In the genomic region with DNA sequence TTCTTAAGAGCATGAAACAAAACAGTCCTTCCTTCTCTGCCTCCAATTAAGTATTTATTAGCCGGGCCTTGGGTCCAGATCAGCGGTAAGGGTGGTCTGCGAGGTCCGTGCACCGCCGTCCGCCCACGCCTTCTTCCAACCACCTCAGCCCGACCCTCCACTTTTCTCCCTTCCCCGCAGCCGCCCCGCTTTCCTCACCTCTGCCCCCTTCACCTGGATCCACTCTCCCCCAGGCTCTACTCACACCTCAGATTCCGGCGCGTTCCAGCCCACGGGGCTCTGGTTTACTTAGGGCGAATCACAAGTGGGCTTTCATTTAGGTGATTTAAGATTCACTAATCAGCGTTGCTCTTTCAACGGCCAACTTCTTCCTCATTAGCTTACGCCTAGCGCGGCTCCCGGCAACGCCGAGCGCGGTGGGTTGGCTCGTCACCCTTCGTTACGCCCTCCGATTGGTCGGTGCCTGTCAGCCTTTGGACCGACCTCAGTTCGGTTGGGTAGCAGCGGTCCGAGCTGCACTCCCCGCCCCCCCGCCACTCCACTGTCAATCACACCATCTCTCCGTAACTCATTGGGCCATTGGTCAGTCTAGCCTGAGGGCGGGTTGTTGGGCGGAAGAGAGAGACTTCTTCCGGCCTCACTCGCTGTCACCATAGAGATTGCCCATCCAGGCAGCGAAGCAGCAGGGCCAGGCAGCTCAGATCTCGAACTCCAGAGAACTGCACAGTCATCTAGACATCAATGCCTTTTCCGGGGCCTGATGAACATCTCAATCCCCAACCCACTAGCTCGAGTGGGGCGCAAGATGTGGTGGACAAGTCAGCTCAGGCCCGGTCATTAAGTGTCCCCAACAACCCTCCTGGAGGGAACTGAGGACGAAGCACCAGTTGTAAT, we compare ENCODE assay signal across 8 cellular contexts. TPM values are rescaled to one million over a fixed set of nuclear protein-coding genes. Genes with fewer than 3 reads are reported as not detected.
DNase-seq lines count a peak whose midpoint lies in the region; ATAC-seq and TF ChIP-seq lines count a peak whose summit lies in the region.

Gene TMEM218 (minus strand): TSS at position 286 of the 894 bp plus-strand sequence. CDS start 9,385 bp downstream, outside the sequence.

- H3K27ac ChIP-seq in SK-N-SH (ENCODE audit: low read depth in 2 of 2, low read length in 1 of 2) (peak within 1 kb of the TSS; percentile 46 to 84; a peak in 3 of 4 replicates), gastroesophageal sphincter (peak within 1 kb of the TSS; percentile 11 to 87 (median 86)), neutrophil (peak within 1 kb of the TSS; percentile 85), substantia nigra (ENCODE audit: low read depth, low read length, poor library complexity, severe bottlenecking) (peak within 1 kb of the TSS; percentile 63)

- H3K9me2 ChIP-seq in SK-N-SH = no peaks in the 10 kb centered on the region

- DNase-seq in GM04504 (ENCODE audit: low read depth) (peak; percentile 98), NCI-H1048 (lab: John Stamatoyannopoulos, UW) (peak; percentile 94), SK-N-SH (peak; percentile 93), substantia nigra (lab: John Stamatoyannopoulos, UW) (peak; percentile 63 to 100 (median 99))
- DNase-seq in activated naive CD4-positive, alpha-beta T cell treated with anti-CD3 and anti-CD28 coated beads, Interleukin-2, amount 50 U/mL, for 16 hours = peak; percentile 96

- 5% methylated on average over 48 of the region's 50 CpGs for WGBS in SK-N-SH (ENCODE audit: low lambda C conversion rate)
- WGBS in gastroesophageal sphincter (ENCODE audit: low coverage in 1 of 2), 2 donors = 0 to 17% methylated on average over 2 to 22 of the region's 50 CpGs

- H3K4me3 ChIP-seq in SK-N-SH (ENCODE audit: low read depth in 2 of 2, low read length in 1 of 2) = peak within 1 kb of the TSS; percentile 79 to 100
- peak within 1 kb of the TSS; percentile 69 to 80 for H3K4me3 ChIP-seq in gastroesophageal sphincter
- peak within 1 kb of the TSS; percentile 83 to 88 for H3K4me3 ChIP-seq in neutrophil (ENCODE audit: low read depth in 1 of 2, low read length in 1 of 2)

- H3K27me3 ChIP-seq in SK-N-SH (ENCODE audit: insufficient read depth) = no peaks in the 10 kb centered on the region
- H3K27me3 ChIP-seq in gastroesophageal sphincter = peaks cover 4% of the 10 kb centered on the region
- peaks cover 22% of the 10 kb centered on the region for H3K27me3 ChIP-seq in neutrophil

- H3K9me3 ChIP-seq in SK-N-SH (no peaks in the 10 kb centered on the region), gastroesophageal sphincter (no peaks in the 10 kb centered on the region), neutrophil (no peaks in the 10 kb centered on the region)

- H4K20me1 ChIP-seq in SK-N-SH (ENCODE audit: insufficient read depth) = no peaks in the 10 kb centered on the region

- no peak for TF ChIP-seq EP300 in SK-N-SH (IDR thresholded peaks at IDR 0.05; ENCODE audit: borderline replicate concordance in 1 of 2, low read depth in 1 of 2, low read length in 1 of 2)
- TF ChIP-seq EP300 in gastroesophageal sphincter (IDR thresholded peaks at IDR 0.05) = no peak

- peak within 1 kb of the TSS; percentile 99 for H2AFZ ChIP-seq in SK-N-SH (ENCODE audit: low read depth)

- H3K36me3 ChIP-seq in SK-N-SH (replicated peaks in 1 of 2; ENCODE audit: control insufficient read depth in 1 of 2, insufficient read depth in 2 of 2, low read length in 1 of 2) (peaks cover 0 to 2% of the 10 kb centered on the region in 2 experiments), gastroesophageal sphincter (no peaks in the 10 kb centered on the region), neutrophil (no peaks in the 10 kb centered on the region)

- CTCF ChIA-PET in SK-N-SH (lab: Yijun Ruan, JAX) = interaction anchor here (1.0 to 3.5 kb wide), 6 partner anchors 10 to 293 kb away, joined by 3 to 31 read pairs (median 11); no protein-coding TSS in a partner anchor

- no peak for TF ChIP-seq CTCF in SK-N-SH (IDR thresholded peaks at IDR 0.05)
- no peak for TF ChIP-seq CTCF in gastroesophageal sphincter (IDR thresholded peaks at IDR 0.05)
- no peak for TF ChIP-seq CTCF in neutrophil (IDR thresholded peaks at IDR 0.05)

- H3K9ac ChIP-seq in SK-N-SH = peak within 1 kb of the TSS; percentile 82

- H3K4me1 ChIP-seq in SK-N-SH (ENCODE audit: control insufficient read depth in 1 of 2, insufficient read depth in 2 of 2, low read depth in 1 of 2, low read length in 1 of 2) (peaks cover 5 to 8% of the 10 kb centered on the region in 2 experiments; a peak in 3 of 4 replicates), gastroesophageal sphincter (peaks cover 0 to 16% (median 2%) of the 10 kb centered on the region in 3 donors), neutrophil (ENCODE audit: control insufficient read depth in 1 of 2, insufficient read depth in 1 of 2, low read depth in 1 of 2, low read length in 1 of 2) (peaks cover 15 to 17% of the 10 kb centered on the region in 2 experiments)

- peak; percentile 96 for ATAC-seq in HG02571 (IDR thresholded peaks at IDR 0.05; ENCODE audit: unreplicated experiment)
- peak; percentile 100 for ATAC-seq in gastroesophageal sphincter

- H3K4me2 ChIP-seq in SK-N-SH = peak within 1 kb of the TSS; percentile 92

- TF ChIP-seq RAD21 in SK-N-SH (IDR thresholded peaks at IDR 0.05; ENCODE audit: low read length) = no peak

- POLR2A ChIA-PET in SK-N-SH (lab: Yijun Ruan, JAX) = interaction anchor here (0.8 to 1.3 kb wide), 3 partner anchors 30 to 260 kb away, joined by 3 to 5 read pairs (median 3); no protein-coding TSS in a partner anchor

- no peak for TF ChIP-seq POLR2A in gastroesophageal sphincter (IDR thresholded peaks at IDR 0.05)

- H3K79me2 ChIP-seq in SK-N-SH (ENCODE audit: insufficient read depth) = peaks cover 25% of the 10 kb centered on the region

- H3F3A ChIP-seq in SK-N-SH (replicated peaks; ENCODE audit: insufficient read depth) = no peaks in the 10 kb centered on the region

TF ChIP-seq in SK-N-SH, 30 proteins besides CTCF, POLR2A, EP300 and RAD21 (continues in another document):
- TF ChIP-seq SIN3A (IDR thresholded peaks at IDR 0.05; ENCODE audit: borderline replicate concordance, low read depth, low read length) = no peak
- peak; percentile 89 for TF ChIP-seq RFX5 (IDR thresholded peaks at IDR 0.05; ENCODE audit: low read length)
- TF ChIP-seq NFIC (IDR thresholded peaks at IDR 0.05; ENCODE audit: borderline replicate concordance) = no peak
- TF ChIP-seq MAX (IDR thresholded peaks at IDR 0.05; ENCODE audit: low read depth) = peak; percentile 79
- TF ChIP-seq MEF2A (IDR thresholded peaks at IDR 0.05; ENCODE audit: borderline replicate concordance, low read depth) = no peak
- TF ChIP-seq GATA2 (CRISPR knock-in tag; IDR thresholded peaks at IDR 0.05) = no peak
- no peak for TF ChIP-seq TCF12 (IDR thresholded peaks at IDR 0.05)
- peak; percentile 59; the same call in 1 of the 2 replicates for TF ChIP-seq POLR2AphosphoS5 (IDR thresholded peaks at IDR 0.05; ENCODE audit: low read depth, low read length)
- TF ChIP-seq RXRA (IDR thresholded peaks at IDR 0.05; ENCODE audit: borderline replicate concordance, low read depth) = no peak
- TF ChIP-seq NRF1 (IDR thresholded peaks at IDR 0.05; ENCODE audit: low read depth, low read length) = no peak
- TF ChIP-seq CHD2 (IDR thresholded peaks at IDR 0.05; ENCODE audit: low read length, partially characterized antibody) = peak; percentile 91
- TF ChIP-seq, protein P1, sequence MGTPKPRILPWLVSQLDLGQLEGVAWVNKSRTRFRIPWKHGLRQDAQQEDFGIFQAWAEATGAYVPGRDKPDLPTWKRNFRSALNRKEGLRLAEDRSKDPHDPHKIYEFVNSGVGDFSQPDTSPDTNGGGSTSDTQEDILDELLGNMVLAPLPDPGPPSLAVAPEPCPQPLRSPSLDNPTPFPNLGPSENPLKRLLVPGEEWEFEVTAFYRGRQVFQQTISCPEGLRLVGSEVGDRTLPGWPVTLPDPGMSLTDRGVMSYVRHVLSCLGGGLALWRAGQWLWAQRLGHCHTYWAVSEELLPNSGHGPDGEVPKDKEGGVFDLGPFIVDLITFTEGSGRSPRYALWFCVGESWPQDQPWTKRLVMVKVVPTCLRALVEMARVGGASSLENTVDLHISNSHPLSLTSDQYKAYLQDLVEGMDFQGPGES (IDR thresholded peaks at IDR 0.05; ENCODE audit: low read depth, low read length) = peak; percentile 58; the same call in 1 of the 2 replicates
- peak; percentile 73 for TF ChIP-seq MXI1 (IDR thresholded peaks at IDR 0.05; ENCODE audit: low read depth, low read length)
- no peak for TF ChIP-seq YY1 (IDR thresholded peaks at IDR 0.05; ENCODE audit: low read depth)
- TF ChIP-seq TAF1 (IDR thresholded peaks at IDR 0.05; ENCODE audit: borderline replicate concordance, low read depth, low read length) = no peak
- TF ChIP-seq SMC3 (IDR thresholded peaks at IDR 0.05; ENCODE audit: low read depth, low read length) = no peak
- TF ChIP-seq FOXJ3 (CRISPR knock-in tag; IDR thresholded peaks at IDR 0.05) = no peak
- TF ChIP-seq TEAD4 (IDR thresholded peaks at IDR 0.05; ENCODE audit: borderline replicate concordance, insufficient read depth) = no peak
- no peak for TF ChIP-seq USF1 (IDR thresholded peaks at IDR 0.05; ENCODE audit: borderline replicate concordance, low read depth)
- TF ChIP-seq FOSL2 (IDR thresholded peaks at IDR 0.05; ENCODE audit: borderline replicate concordance, low read depth) = no peak
- peak; percentile 66 for TF ChIP-seq ELF1 (IDR thresholded peaks at IDR 0.05)

RNA-seq across cellular contexts. Expression of gene TMEM218, which starts in this region (rescaled TPM):
- polyA plus RNA-seq in SK-N-SH (2012; rRNA removed) = 34.8 and 36.2 TPM in 2 replicates
- 37.6 and 37.8 TPM in 2 replicates for polyA plus RNA-seq in SK-N-SH (2012; cell fraction: cytosol; rRNA removed)
- 36.5 and 56.6 TPM in 2 replicates for polyA plus RNA-seq in SK-N-SH (2012; cell fraction: nucleus; rRNA removed)
- total RNA-seq in gastroesophageal sphincter = 10 to 100 TPM; 14.7 to 20.0 (median 17.3) TPM

Comparison
In these comparisons a context has a peak if more than half of its experiments do, and no peak if none do; other contexts are left out.
1. Peak in every context shown above with its lines: DNase-seq, ATAC-seq, H3K4me3 ChIP-seq and H3K27ac ChIP-seq.